In the genomic region with DNA sequence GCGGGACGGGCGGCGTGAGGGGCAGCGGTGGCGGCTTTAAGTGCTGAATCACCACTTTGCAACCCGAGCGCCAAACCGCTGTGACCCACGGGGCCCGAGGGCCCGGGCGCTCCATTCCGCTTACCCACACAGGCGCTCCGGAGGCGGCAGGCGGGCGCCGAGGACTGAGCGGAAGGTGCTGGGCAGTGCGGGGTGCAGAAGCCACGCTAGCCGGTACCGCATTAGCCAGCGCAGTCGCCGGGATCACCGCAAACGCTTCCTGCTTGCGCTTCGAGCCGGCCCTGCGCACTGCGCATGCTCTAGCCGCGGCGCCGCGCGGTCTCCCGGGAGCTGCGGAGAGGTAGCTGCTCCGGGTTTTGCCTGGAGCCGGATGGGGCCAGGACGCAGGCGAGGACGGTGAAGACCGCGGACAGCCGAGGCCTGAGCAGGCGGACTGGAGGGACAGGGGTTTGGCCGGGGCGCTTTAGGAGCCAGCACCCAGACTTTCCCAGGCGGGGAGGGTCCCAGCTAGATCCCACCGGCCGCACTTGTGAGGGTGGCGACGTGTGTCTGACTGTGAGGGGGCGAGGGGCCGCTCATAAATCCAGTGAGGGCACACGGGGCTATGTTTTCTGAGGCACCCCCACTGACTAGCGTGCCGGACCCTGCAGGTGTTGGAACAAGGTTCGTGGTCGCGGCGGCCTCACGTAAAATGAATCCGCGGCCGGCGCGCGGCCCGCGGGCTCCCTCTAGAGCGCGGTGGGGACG, we compare ENCODE assay signal across 8 cellular contexts. TPM values are rescaled to one million over a fixed set of nuclear protein-coding genes. Genes with fewer than 3 reads are reported as not detected.
DNase-seq lines count a peak whose midpoint lies in the region; ATAC-seq and TF ChIP-seq lines count a peak whose summit lies in the region.

A gene (minus strand): TSS at position 296 of the 747 bp plus-strand sequence. CDS start 74 bp downstream, at position 222.

- H3K36me3 Mint-ChIP-seq in dendritic cell treated with granulocyte-macrophage colony-stimulating factor and Interleukin-4, amounts not matched to agents 40 ng/mL and 50 ng/mL, for 4 days (ENCODE audit: low read depth), result peaks cover 25% of the 10 kb centered on the region

- TF ChIP-seq CTCF in liver (IDR thresholded peaks at IDR 0.05; ENCODE audit: low read depth, low read length, missing input control), result peak; percentile 66

- no peaks in the 10 kb centered on the region for H3K36me3 ChIP-seq in liver (ENCODE audit: control insufficient read depth in 4 of 4, insufficient read depth in 3 of 4, low read depth in 1 of 4, low read length in 3 of 4)

- H3K4me1 Mint-ChIP-seq in dendritic cell treated with granulocyte-macrophage colony-stimulating factor and Interleukin-4, amounts not matched to agents 40 ng/mL and 50 ng/mL, for 4 days (ENCODE audit: low read depth), result peaks cover 48% of the 10 kb centered on the region

- peak; percentile 84 for DNase-seq in Ammon's horn (ENCODE audit: low spot score)
- DNase-seq in NCI-H510A (lab: John Stamatoyannopoulos, UW), result peak; percentile 67
- DNase-seq in activated CD4-positive, alpha-beta T cell treated with anti-CD3 and anti-CD28 coated beads, Interleukin-2, amount 50 U/mL, for 1 hour, result peak; percentile 74
- DNase-seq in stimulated activated CD4-positive, alpha-beta T cell treated with anti-CD3 and anti-CD28 coated beads, Interleukin-4, amount 100 ng/mL, for 24 hours, result peak; percentile 80

- H3K27ac Mint-ChIP-seq in dendritic cell treated with granulocyte-macrophage colony-stimulating factor and Interleukin-4, amounts not matched to agents 40 ng/mL and 50 ng/mL, for 4 days, result peak within 1 kb of the TSS; percentile 94

- H3K27ac ChIP-seq in liver (ENCODE audit: low read depth in 1 of 2, low read length in 2 of 2), result peak within 1 kb of the TSS; percentile 95 to 96

- H3K4me1 ChIP-seq in liver (ENCODE audit: control insufficient read depth in 4 of 4, insufficient read depth in 4 of 4, low read length in 3 of 4), result peaks cover 2 to 24% (median 17%) of the 10 kb centered on the region in 4 donors

- TF ChIP-seq RAD21 in liver (IDR thresholded peaks at IDR 0.05), result peak; percentile 80

- H3K9ac ChIP-seq in liver (ENCODE audit: low read depth in 1 of 2, low read length in 2 of 2), result peak within 1 kb of the TSS; percentile 89 to 90

- no peaks in the 10 kb centered on the region for H3K27me3 Mint-ChIP-seq in dendritic cell treated with granulocyte-macrophage colony-stimulating factor and Interleukin-4, amounts not matched to agents 40 ng/mL and 50 ng/mL, for 4 days

- H3K4me3 Mint-ChIP-seq in dendritic cell treated with granulocyte-macrophage colony-stimulating factor and Interleukin-4, amounts not matched to agents 40 ng/mL and 50 ng/mL, for 4 days, result peak within 1 kb of the TSS; percentile 88

- no peaks in the 10 kb centered on the region for H3K9me3 Mint-ChIP-seq in dendritic cell treated with granulocyte-macrophage colony-stimulating factor and Interleukin-4, amounts not matched to agents 40 ng/mL and 50 ng/mL, for 4 days

- peak; percentile 75 for ATAC-seq in GM18907 (IDR thresholded peaks at IDR 0.05; ENCODE audit: unreplicated experiment)
- ATAC-seq in HG03159 (IDR thresholded peaks at IDR 0.05; ENCODE audit: unreplicated experiment), result peak; percentile 76

- intact Hi-C loops in dendritic cell treated with granulocyte-macrophage colony-stimulating factor and Interleukin-4, amounts not matched to agents 40 ng/mL and 50 ng/mL, for 4 days (cut with micrococcal nuclease), result loop anchor here (1.0 kb wide), 2 partner anchors 17 to 57 kb away; no protein-coding TSS in a partner anchor

- H3K4me3 ChIP-seq in liver (ENCODE audit: low read depth in 1 of 3, low read length in 3 of 3), result peak within 1 kb of the TSS; percentile 89 to 96 (median 93)

- no peaks in the 10 kb centered on the region for H3K9me3 ChIP-seq in liver (ENCODE audit: control insufficient read depth in 4 of 4, low read length in 3 of 4)

- H3K27me3 ChIP-seq in liver (ENCODE audit: control insufficient read depth in 4 of 4, insufficient read depth in 4 of 4, low read length in 3 of 4), result no peaks in the 10 kb centered on the region

- WGBS in liver, result under 1% methylated on average over 80 of the region's 80 CpGs

TF ChIP-seq in liver, 16 proteins besides CTCF, POLR2A, EP300 and RAD21:
- TF ChIP-seq SP1 (IDR thresholded peaks at IDR 0.05), result peak; percentile 5
- TF ChIP-seq, protein P1, sequence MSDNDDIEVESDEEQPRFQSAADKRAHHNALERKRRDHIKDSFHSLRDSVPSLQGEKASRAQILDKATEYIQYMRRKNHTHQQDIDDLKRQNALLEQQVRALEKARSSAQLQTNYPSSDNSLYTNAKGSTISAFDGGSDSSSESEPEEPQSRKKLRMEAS (IDR thresholded peaks at IDR 0.05), result no peak
- TF ChIP-seq, protein P2, sequence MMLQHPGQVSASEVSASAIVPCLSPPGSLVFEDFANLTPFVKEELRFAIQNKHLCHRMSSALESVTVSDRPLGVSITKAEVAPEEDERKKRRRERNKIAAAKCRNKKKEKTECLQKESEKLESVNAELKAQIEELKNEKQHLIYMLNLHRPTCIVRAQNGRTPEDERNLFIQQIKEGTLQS (IDR thresholded peaks at IDR 0.05), result no peak
- peak in 1 of 2 donors; percentile 30 for TF ChIP-seq GABPA (IDR thresholded peaks at IDR 0.05 in 1 of 2, conservative IDR thresholded peaks at IDR 0.05 in 1 of 2)
- peak in 1 of 2 donors; percentile 21 for TF ChIP-seq RXRA (IDR thresholded peaks at IDR 0.05)
- TF ChIP-seq TAF1 (conservative IDR thresholded peaks at IDR 0.05), result peak; percentile 42
- peak; percentile 74 for TF ChIP-seq YY1 (IDR thresholded peaks at IDR 0.05)

RNA-seq across cellular contexts. Expression of the gene that starts here (rescaled TPM):
- total RNA-seq in liver, result 10 to 100 TPM; 17.7 to 31.3 TPM
- polyA plus RNA-seq in liver, result 10 to 100 TPM in 1 of 2 donors, 1 to 10 TPM in 1; 9.4 to 12.8 TPM

Comparison
In these comparisons a context has a peak if more than half of its experiments do, and no peak if none do; other contexts are left out.
1. Peak in every context shown above with its lines: DNase-seq, ATAC-seq, H3K4me3 ChIP-seq and H3K27ac ChIP-seq.